Comparison of ENCODE assay signal across 20 cellular contexts in the genomic region with DNA sequence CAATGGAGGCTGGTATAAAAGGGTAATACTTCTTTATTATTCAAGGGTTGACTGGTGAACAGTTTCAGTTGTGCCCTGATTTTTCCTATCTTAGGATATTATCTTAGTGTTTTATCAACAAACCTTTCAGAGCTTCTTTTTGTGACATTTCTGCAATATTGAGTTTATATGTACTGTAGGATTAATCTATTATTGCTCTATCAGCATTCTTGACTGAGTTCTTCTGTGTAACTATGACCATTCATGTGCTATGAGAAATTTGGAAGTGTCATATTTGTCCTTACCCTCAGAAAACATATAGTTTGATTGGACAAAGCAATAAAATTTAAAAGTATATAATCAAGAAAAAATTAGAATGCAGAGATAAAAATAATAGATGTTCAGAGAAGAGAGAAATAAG.
"Had no signal": no experiment of that assay in that cellular context is flagged by ENCODE, and none has a peak within 500 bp of the region (broad histone marks: within the 10 kb centered on the region; RNA-seq: fewer than 3 reads in every experiment).

No MANE protein-coding gene starts in this region.

- H3K4me1 ChIP-seq: neural progenitor cell, parathyroid adenoma, testis, tibial artery had no signal

- H3K9me3 Mint-ChIP-seq: memory B cell, type B pancreatic cell had no signal

- H3K9me3 ChIP-seq: testis, tibial artery had no signal

- DNase-seq: cortex of kidney; hypothalamus; left ventricle myocardium superior; stimulated activated CD4-positive, alpha-beta T cell treated with anti-CD3 and anti-CD28 coated beads, Interleukin-12 subunit alpha, Interleukin-12 subunit beta, amount 100 ng/mL, for 4 hours; stimulated activated CD4-positive, alpha-beta T cell treated with anti-CD3 and anti-CD28 coated beads, Interleukin-1b, Interleukin-23, amount 100 ng/mL, for 48 hours; stimulated activated CD4-positive, alpha-beta T cell treated with anti-CD3 and anti-CD28 coated beads, Interleukin-4, amount 100 ng/mL, for 1 hour; stimulated activated CD8-positive, alpha-beta memory T cell treated with anti-CD3 and anti-CD28 coated beads, Interleukin-4, amount 100 ng/mL, for 48 hours; stimulated activated naive CD8-positive, alpha-beta T cell treated with anti-CD3 and anti-CD28 coated beads, Interleukin-15, Interleukin-2, amounts not matched to agents 100 U/mL and 50 U/mL, for 24 hours; substantia nigra; testis; tibial artery had no signal

- H3K27me3 Mint-ChIP-seq: type B pancreatic cell had no signal

- H3K36me3 Mint-ChIP-seq: memory B cell, neural progenitor cell, type B pancreatic cell had no signal

- ATAC-seq: left ventricle myocardium superior; sciatic nerve; stimulated activated naive CD8-positive, alpha-beta T cell treated with anti-CD3 and anti-CD28 coated beads, Interleukin-15, Interleukin-2, amounts not matched to agents 100 U/mL and 50 U/mL, for 24 hours had no signal

- H3K4me3 ChIP-seq: lung, neural progenitor cell, smooth muscle cell, testis, tibial artery had no signal

- H3K27ac Mint-ChIP-seq: nephron, neural progenitor cell, progenitor cell of endocrine pancreas, type B pancreatic cell had no signal

- H3K4me1 Mint-ChIP-seq: nephron, neural progenitor cell had no signal

- H3K36me3 ChIP-seq: neural progenitor cell, tibial artery had no signal

- H3K27ac ChIP-seq: neural progenitor cell, parathyroid adenoma, testis, tibial artery had no signal

- H3K27me3 ChIP-seq: neural progenitor cell, testis, tibial artery had no signal

- H3K4me3 Mint-ChIP-seq: nephron, neural progenitor cell, type B pancreatic cell had no signal
